ENCODE assay signal across 29 cellular contexts in genomic region chr4:79948739-79949138, GRCh38.
"Had no signal": no experiment of that assay in that cellular context is flagged by ENCODE, and none has a peak within 500 bp of the region (broad histone marks: within the 10 kb centered on the region; RNA-seq: fewer than 3 reads in every experiment).

No MANE protein-coding gene starts in this region.

- H3K27ac Mint-ChIP-seq: mesothelial cell of epicardium; naive thymus-derived CD4-positive, alpha-beta T cell; nephron; stimulated activated naive CD8-positive, alpha-beta T cell treated with anti-CD3 and anti-CD28 coated beads, Interleukin-15, amount 100 ng/mL, for 72 hours had no signal

- DNase-seq: cortex of kidney; effector memory CD8-positive, alpha-beta T cell; erythroblast; foreskin fibroblast; gastrocnemius medialis; heart left ventricle; kidney; left lung; mesenchymal stem cell; mucosa of descending colon; naive thymus-derived CD4-positive, alpha-beta T cell; occipital lobe; ovary; posterior cingulate gyrus; psoas muscle; right cardiac atrium; small intestine; stimulated activated CD4-positive, alpha-beta T cell treated with anti-CD3 and anti-CD28 coated beads, Interleukin-15, amount 100 ng/mL, for 24 hours; stimulated activated CD4-positive, alpha-beta T cell treated with anti-CD3 and anti-CD28 coated beads, Interleukin-4, amount 100 ng/mL, for 1 hour; stimulated activated CD8-positive, alpha-beta memory T cell treated with anti-CD3 and anti-CD28 coated beads, Interleukin-4, amount 100 ng/mL, for 48 hours; stimulated activated naive CD4-positive, alpha-beta T cell; stimulated activated naive CD8-positive, alpha-beta T cell treated with anti-CD3 and anti-CD28 coated beads, Interleukin-15, amount 100 ng/mL, for 72 hours; transverse colon; upper lobe of right lung had no signal

- H3K36me3 ChIP-seq: gastrocnemius medialis, heart left ventricle, left lung, ovary, suprapubic skin, transverse colon, upper lobe of right lung, vagina had no signal

- H3K4me3 Mint-ChIP-seq: effector memory CD8-positive, alpha-beta T cell; mesothelial cell of epicardium; naive thymus-derived CD4-positive, alpha-beta T cell; nephron; stimulated activated naive CD8-positive, alpha-beta T cell treated with anti-CD3 and anti-CD28 coated beads, Interleukin-15, amount 100 ng/mL, for 72 hours had no signal

- H3K4me3 ChIP-seq: gastrocnemius medialis, heart left ventricle, hepatocyte, left lung, mucosa of descending colon, ovary, psoas muscle, suprapubic skin, transverse colon, upper lobe of right lung, vagina had no signal

- H3K27me3 ChIP-seq: gastrocnemius medialis, heart left ventricle, hepatocyte, left lung, ovary, suprapubic skin, transverse colon, upper lobe of right lung, vagina had no signal

- H3K9me3 ChIP-seq: gastrocnemius medialis, heart left ventricle, left lung, mucosa of descending colon, ovary, psoas muscle, suprapubic skin, transverse colon, upper lobe of right lung, vagina had no signal

- H3K4me1 Mint-ChIP-seq: nephron; stimulated activated naive CD8-positive, alpha-beta T cell treated with anti-CD3 and anti-CD28 coated beads, Interleukin-15, amount 100 ng/mL, for 72 hours had no signal

- H3K4me1 ChIP-seq: gastrocnemius medialis, left lung, psoas muscle, suprapubic skin, upper lobe of right lung, vagina had no signal

- H3K27me3 Mint-ChIP-seq: effector memory CD8-positive, alpha-beta T cell; naive thymus-derived CD4-positive, alpha-beta T cell; stimulated activated naive CD8-positive, alpha-beta T cell treated with anti-CD3 and anti-CD28 coated beads, Interleukin-15, amount 100 ng/mL, for 72 hours had no signal

- ATAC-seq: effector memory CD8-positive, alpha-beta T cell; gastrocnemius medialis; heart left ventricle; left lung; mucosa of descending colon; naive thymus-derived CD4-positive, alpha-beta T cell; psoas muscle; right cardiac atrium; stimulated activated naive CD8-positive, alpha-beta T cell treated with anti-CD3 and anti-CD28 coated beads, Interleukin-15, amount 100 ng/mL, for 72 hours; upper lobe of right lung had no signal

- H3K9me3 Mint-ChIP-seq: effector memory CD8-positive, alpha-beta T cell; mesothelial cell of epicardium; nephron; stimulated activated naive CD8-positive, alpha-beta T cell treated with anti-CD3 and anti-CD28 coated beads, Interleukin-15, amount 100 ng/mL, for 72 hours had no signal

- H3K27ac ChIP-seq: gastrocnemius medialis, heart left ventricle, hepatocyte, left lung, ovary, psoas muscle, suprapubic skin, transverse colon, upper lobe of right lung, vagina had no signal
